In genomic region chr5:93677344-93678021, GRCh38 we compare ENCODE assay signal across 1 cellular context.
TF ChIP-seq lines count a peak whose summit lies in the region.

No MANE protein-coding gene starts in this region.

TF ChIP-seq in HEK293, 187 proteins besides CTCF, POLR2A, EP300 and RAD21 (continued from another document and continues in another):
- TF ChIP-seq ZNF501 (tag by site-specific recombination; IDR thresholded peaks at IDR 0.05) (peak; percentile 85), ZNF132 (tag by site-specific recombination; IDR thresholded peaks at IDR 0.05; ENCODE audit: borderline replicate concordance) (no peak), ZNF518A (tag by site-specific recombination; conservative IDR thresholded peaks at IDR 0.05; ENCODE audit: low read depth) (0 out of 2 replicates have a peak, but pooled peaks have one; percentile 8), ZNF248 (tag by site-specific recombination; IDR thresholded peaks at IDR 0.05) (no peak), GLI4 (tag by site-specific recombination; IDR thresholded peaks at IDR 0.05) (no peak), ZNF138 (tag by site-specific recombination; IDR thresholded peaks at IDR 0.05; ENCODE audit: borderline replicate concordance) (no peak), ZSCAN4 (tag by site-specific recombination; IDR thresholded peaks at IDR 0.05) (peak; percentile 29; the same call in 1 of the 2 replicates), ZBTB11 (tag by site-specific recombination; conservative IDR thresholded peaks at IDR 0.05; ENCODE audit: low read depth) (no peak), ZNF785 (tag by site-specific recombination; IDR thresholded peaks at IDR 0.05) (no peak), ZIC2 (tag by site-specific recombination; IDR thresholded peaks at IDR 0.05) (peak; percentile 97), ZNF302 (tag by site-specific recombination; IDR thresholded peaks at IDR 0.05; ENCODE audit: low read depth) (no peak), ZNF488 (tag by site-specific recombination; IDR thresholded peaks at IDR 0.05) (peak; percentile 68), ZNF391 (tag by site-specific recombination; IDR thresholded peaks at IDR 0.05; ENCODE audit: borderline replicate concordance, low read depth) (peak; percentile 92; the same call in 1 of the 2 replicates), ZFP37 (tag by site-specific recombination; IDR thresholded peaks at IDR 0.05) (peak; percentile 91), ZNF558 (tag by site-specific recombination; IDR thresholded peaks at IDR 0.05) (0 out of 2 replicates have a peak, but pooled peaks have one; percentile 57), ZBTB17 (tag by site-specific recombination; IDR thresholded peaks at IDR 0.05) (peak; percentile 88), ZNF157 (tag by site-specific recombination; IDR thresholded peaks at IDR 0.05) (no peak), WT1 (tag by site-specific recombination; IDR thresholded peaks at IDR 0.05) (peak; percentile 93), SCRT1 (tag by site-specific recombination; IDR thresholded peaks at IDR 0.05; ENCODE audit: borderline replicate concordance) (peak; percentile 79), MZF1 (tag by site-specific recombination; IDR thresholded peaks at IDR 0.05; ENCODE audit: borderline replicate concordance) (peak; percentile 100), ZNF239 (tag by site-specific recombination; IDR thresholded peaks at IDR 0.05) (no peak), MYNN (tag by site-specific recombination; IDR thresholded peaks at IDR 0.05; ENCODE audit: borderline replicate concordance) (no peak), ZNF692 (tag by site-specific recombination; IDR thresholded peaks at IDR 0.05) (no peak; the same call in 1 of the 2 replicates), ZNF146 (tag by site-specific recombination; IDR thresholded peaks at IDR 0.05) (no peak), ZNF830 (tag by site-specific recombination; IDR thresholded peaks at IDR 0.05; ENCODE audit: low read depth) (no peak), ZNF2 (tag by site-specific recombination; IDR thresholded peaks at IDR 0.05) (peak; percentile 84; the same call in 1 of the 2 replicates), ZNF223 (tag by site-specific recombination; IDR thresholded peaks at IDR 0.05) (no peak), ZNF707 (tag by site-specific recombination; IDR thresholded peaks at IDR 0.05) (no peak), ZNF175 (tag by site-specific recombination; IDR thresholded peaks at IDR 0.05) (no peak), HIC1 (tag by site-specific recombination; IDR thresholded peaks at IDR 0.05) (no peak), SP7 (tag by site-specific recombination; IDR thresholded peaks at IDR 0.05) (peak; percentile 98), ZNF843 (tag by site-specific recombination; IDR thresholded peaks at IDR 0.05) (peak; percentile 98), ZNF350 (tag by site-specific recombination; IDR thresholded peaks at IDR 0.05) (no peak), ZNF394 (tag by site-specific recombination; IDR thresholded peaks at IDR 0.05; ENCODE audit: borderline replicate concordance) (peak; percentile 93), ZNF324 (tag by site-specific recombination; IDR thresholded peaks at IDR 0.05) (peak; percentile 87), ZNF423 (tag by site-specific recombination; IDR thresholded peaks at IDR 0.05) (no peak; the same call in 1 of the 2 replicates), ZNF366 (tag by site-specific recombination; conservative IDR thresholded peaks at IDR 0.05) (peak; percentile 94), ZBTB21 (tag by site-specific recombination; IDR thresholded peaks at IDR 0.05) (peak; percentile 85), ZNF561 (tag by site-specific recombination; IDR thresholded peaks at IDR 0.05; ENCODE audit: borderline replicate concordance) (peak; percentile 98), ZNF521 (tag by site-specific recombination; IDR thresholded peaks at IDR 0.05) (no peak), BCL11B (tag by site-specific recombination; IDR thresholded peaks at IDR 0.05; ENCODE audit: low read depth) (no peak), ZNF37A (tag by site-specific recombination; IDR thresholded peaks at IDR 0.05) (no peak), ZNF114 (tag by site-specific recombination; IDR thresholded peaks at IDR 0.05) (no peak), ZNF768 (tag by site-specific recombination; IDR thresholded peaks at IDR 0.05) (no peak), ZNF664 (tag by site-specific recombination; IDR thresholded peaks at IDR 0.05) (peak; percentile 56; the same call in 1 of the 2 replicates), ZNF623 (tag by site-specific recombination; IDR thresholded peaks at IDR 0.05) (no peak; the same call in 1 of the 2 replicates), ZNF549 (tag by site-specific recombination; IDR thresholded peaks at IDR 0.05) (no peak), ZSCAN5A (tag by site-specific recombination; IDR thresholded peaks at IDR 0.05) (0 out of 2 replicates have a peak, but pooled peaks have one; percentile 42), ZNF473 (tag by site-specific recombination; IDR thresholded peaks at IDR 0.05) (no peak), ZNF140 (tag by site-specific recombination; IDR thresholded peaks at IDR 0.05) (no peak), ZNF416 (tag by site-specific recombination; IDR thresholded peaks at IDR 0.05) (no peak), TRIM28 (IDR thresholded peaks at IDR 0.05; ENCODE audit: borderline replicate concordance, low read length) (peak; percentile 97), ATF2 (tag by site-specific recombination; IDR thresholded peaks at IDR 0.05; ENCODE audit: low read depth) (peak; percentile 81), KLF1 (tag by site-specific recombination; IDR thresholded peaks at IDR 0.05) (peak; percentile 62), ZXDB (tag by site-specific recombination; IDR thresholded peaks at IDR 0.05) (peak; percentile 97)
